Comparison of ENCODE assay signal across 9 cellular contexts in the genomic region with DNA sequence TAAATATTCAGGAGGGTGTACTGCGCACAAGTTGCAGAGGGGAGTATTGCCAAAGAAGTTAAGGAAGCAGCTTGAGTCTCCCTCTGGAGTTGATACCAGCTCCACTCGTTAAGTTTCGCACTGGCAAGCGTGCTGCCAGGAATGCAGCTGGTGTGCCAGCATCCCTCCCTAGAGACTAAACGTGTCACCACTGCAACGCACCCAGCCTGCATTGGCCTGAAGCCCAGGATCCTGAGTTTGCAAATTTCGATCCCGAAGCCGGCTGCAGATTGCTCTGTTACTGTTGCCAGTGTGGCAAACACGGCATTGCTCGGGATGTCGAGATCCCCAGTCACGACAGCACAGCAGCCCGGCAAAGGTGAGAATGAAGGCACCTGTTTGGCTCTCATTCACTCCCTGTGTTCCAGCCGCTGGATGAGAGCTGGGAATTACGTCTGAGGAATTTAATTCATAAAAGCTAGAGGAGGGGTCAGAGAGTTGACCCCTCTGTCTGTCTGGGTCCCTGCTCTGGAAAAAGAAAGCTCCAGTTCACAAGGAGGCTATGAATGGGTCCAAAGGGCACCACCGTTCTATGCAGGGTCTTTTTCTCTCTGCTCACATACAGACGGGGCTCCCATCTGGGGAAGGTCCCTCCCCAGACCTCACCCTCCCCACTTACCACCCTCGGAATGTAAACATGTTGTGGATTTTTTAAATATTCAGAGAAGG.
DNase-seq lines count a peak whose midpoint lies in the region; TF ChIP-seq lines count a peak whose summit lies in the region.
"Had no signal": no experiment of that assay in that cellular context is flagged by ENCODE, and none has a peak within 500 bp of the region (broad histone marks: within the 10 kb centered on the region; RNA-seq: fewer than 3 reads in every experiment).

No MANE protein-coding gene starts in this region.

- H3K79me2 ChIP-seq in H9 (ENCODE audit: insufficient read depth, low read length) = no peaks in the 10 kb centered on the region
- H3K79me2 ChIP-seq in parathyroid adenoma = no peaks in the 10 kb centered on the region

- no peak overlapping the region for H3K18ac ChIP-seq in H9 (ENCODE audit: insufficient read length, low read depth, low read length)

- H3K27me3 ChIP-seq in H9 (ENCODE audit: insufficient read depth, low read length) (no peaks in the 10 kb centered on the region), parathyroid adenoma (ENCODE audit: control insufficient read depth, insufficient read depth, low read length) (no peaks in the 10 kb centered on the region)

- H3K36me3 Mint-ChIP-seq in H9 (ENCODE audit: insufficient read depth in 1 of 3, low read depth in 3 of 3) = no peaks in the 10 kb centered on the region; a peak in 1 of 7 replicates
- H3K36me3 Mint-ChIP-seq in CD14-positive monocyte = no peaks in the 10 kb centered on the region
- no peaks in the 10 kb centered on the region for H3K36me3 Mint-ChIP-seq in activated naive CD4-positive, alpha-beta T cell treated with anti-CD3 and anti-CD28 coated beads for 36 hours (ENCODE audit: low read depth)
- H3K36me3 Mint-ChIP-seq: IgD-negative memory B cell had no signal

- no peak overlapping the region for H3K14ac ChIP-seq in H9 (ENCODE audit: insufficient read depth, low read length)

- no peaks in the 10 kb centered on the region for H3K9me3 ChIP-seq in H9 (ENCODE audit: control insufficient read depth, low read depth, low read length)
- H3K9me3 ChIP-seq in parathyroid adenoma (ENCODE audit: control insufficient read depth, low read length) = no peaks in the 10 kb centered on the region

- no peak overlapping the region for H2BK15ac ChIP-seq in H9 (ENCODE audit: low read depth, low read length)

- no peak overlapping the region for H3K27ac ChIP-seq in H9 (ENCODE audit: insufficient read length, low read depth, low read length)
- no peak overlapping the region for H3K27ac ChIP-seq in parathyroid adenoma

- no peak for TF ChIP-seq CTCF in H9 (conservative IDR thresholded peaks at IDR 0.05)
- TF ChIP-seq CTCF in foreskin fibroblast (IDR thresholded peaks at IDR 0.05; ENCODE audit: low read depth, low read length) = no peak
- TF ChIP-seq CTCF in parathyroid adenoma (IDR thresholded peaks at IDR 0.05) = no peak
- TF ChIP-seq CTCF in CD14-positive monocyte (IDR thresholded peaks at IDR 0.05) = no peak

- peaks cover 14 to 35% of the 10 kb centered on the region in 2 experiments for H3K4me1 Mint-ChIP-seq in H9
- H3K4me1 Mint-ChIP-seq in CD14-positive monocyte = no peaks in the 10 kb centered on the region
- no peaks in the 10 kb centered on the region for H3K4me1 Mint-ChIP-seq in activated naive CD4-positive, alpha-beta T cell treated with anti-CD3 and anti-CD28 coated beads for 36 hours (ENCODE audit: low read depth)
- H3K4me1 Mint-ChIP-seq: IgD-negative memory B cell had no signal

- no peak overlapping the region for H4K91ac ChIP-seq in H9 (ENCODE audit: insufficient read length, low read depth, low read length)

- no peak overlapping the region for H3K9ac ChIP-seq in H9 (ENCODE audit: extremely low read depth, insufficient read length, low read length)
- no peak overlapping the region for H3K9ac ChIP-seq in parathyroid adenoma

- H2BK20ac ChIP-seq in H9 (ENCODE audit: low read depth, low read length, poor library complexity, severe bottlenecking) = no peak overlapping the region

- H3K9me3 Mint-ChIP-seq in H9 (no peaks in the 10 kb centered on the region), CD14-positive monocyte (peaks cover 0 to 2% (median 0%) of the 10 kb centered on the region in 7 donors)
- H3K9me3 Mint-ChIP-seq in activated naive CD4-positive, alpha-beta T cell treated with anti-CD3 and anti-CD28 coated beads for 36 hours = no peaks in the 10 kb centered on the region
- H3K9me3 Mint-ChIP-seq: IgD-negative memory B cell had no signal

- H3K23me2 ChIP-seq in H9 (ENCODE audit: insufficient read length, low read depth, low read length, poor library complexity, severe bottlenecking) = no peaks in the 10 kb centered on the region

- H2AFZ ChIP-seq in H9 (ENCODE audit: low read length) (no peak overlapping the region), parathyroid adenoma (no peak overlapping the region)

- H2BK12ac ChIP-seq in H9 (ENCODE audit: insufficient read length, low read depth, low read length) = no peak overlapping the region

- H3K4me2 ChIP-seq in H9 (ENCODE audit: insufficient read depth, insufficient read length, low read length) = no peak overlapping the region
- peak overlapping the region; percentile 27 for H3K4me2 ChIP-seq in parathyroid adenoma (ENCODE audit: low read length)

- H2BK120ac ChIP-seq in H9 (ENCODE audit: low read depth, low read length, poor library complexity, severe bottlenecking) = no peak overlapping the region

- no peak overlapping the region for H3K56ac ChIP-seq in H9 (ENCODE audit: insufficient read length, low read depth, low read length)

- no peak overlapping the region for H2AK5ac ChIP-seq in H9 (ENCODE audit: insufficient read length, low read length)

- no peak overlapping the region for H3K23ac ChIP-seq in H9 (ENCODE audit: insufficient read length, low read depth, low read length)

- no peaks in the 10 kb centered on the region for H4K20me1 ChIP-seq in H9 (ENCODE audit: control insufficient read depth, insufficient read depth, insufficient read length)

- H3K27me3 Mint-ChIP-seq in H9 (ENCODE audit: low read depth) = no peaks in the 10 kb centered on the region
- H3K27me3 Mint-ChIP-seq in CD14-positive monocyte (ENCODE audit: low read depth in 3 of 3) = peaks cover 16 to 32% (median 26%) of the 10 kb centered on the region in 3 donors
- peaks cover 15% of the 10 kb centered on the region for H3K27me3 Mint-ChIP-seq in activated naive CD4-positive, alpha-beta T cell treated with anti-CD3 and anti-CD28 coated beads for 36 hours (ENCODE audit: low read depth)

- H3K4me3 ChIP-seq in foreskin fibroblast (ENCODE audit: low read depth in 1 of 2, low read length in 2 of 2) = peak overlapping the region; percentile 16 to 37
- H3K4me3 ChIP-seq in parathyroid adenoma (ENCODE audit: low read depth, low read length) = no peak overlapping the region

- no peak overlapping the region for H4K5ac ChIP-seq in H9 (ENCODE audit: insufficient read length, low read depth, low read length)

- no peak overlapping the region for H3T11ph ChIP-seq in H9 (ENCODE audit: low read length)

- CTCF ChIA-PET in activated naive CD4-positive, alpha-beta T cell treated with anti-CD3 and anti-CD28 coated beads for 36 hours (lab: Charles Lee) = interaction anchor here (0.6 to 1.6 kb wide), 3 partner anchors 80 to 302 kb away, joined by 3 to 5 read pairs (median 4); no protein-coding TSS in a partner anchor

- no peak overlapping the region for H2BK5ac ChIP-seq in H9 (ENCODE audit: insufficient read length, low read length)

- no peaks in the 10 kb centered on the region for H3K79me1 ChIP-seq in H9 (ENCODE audit: insufficient read depth, low read depth, low read length, poor library complexity, severe bottlenecking)

- H3K27ac Mint-ChIP-seq in H9 (no peak overlapping the region), CD14-positive monocyte (no peak overlapping the region)
- H3K27ac Mint-ChIP-seq in activated naive CD4-positive, alpha-beta T cell treated with anti-CD3 and anti-CD28 coated beads for 36 hours = no peak overlapping the region
- H3K27ac Mint-ChIP-seq: IgD-negative memory B cell had no signal

- no peak overlapping the region for H3K4me3 Mint-ChIP-seq in H9
- H3K4me3 Mint-ChIP-seq in CD14-positive monocyte = peak overlapping the region in 1 of 2 donors; percentile 35
- no peak overlapping the region for H3K4me3 Mint-ChIP-seq in activated naive CD4-positive, alpha-beta T cell treated with anti-CD3 and anti-CD28 coated beads for 36 hours
- H3K4me3 Mint-ChIP-seq: IgD-negative memory B cell had no signal

- peak; percentile 33 for DNase-seq in H9
- DNase-seq in SW 1271 (lab: John Stamatoyannopoulos, UW) = peak; percentile 18 to 74
- peak; percentile 95 to 98 for DNase-seq in foreskin fibroblast
- DNase-seq in CD14-positive monocyte (ENCODE audit: low spot score) = no peak
- DNase-seq in activated naive CD4-positive, alpha-beta T cell treated with anti-CD3 and anti-CD28 coated beads for 36 hours = no peak
- DNase-seq in stimulated activated CD4-positive, alpha-beta T cell treated with anti-CD3 and anti-CD28 coated beads, Interleukin-4, amount 100 ng/mL, for 24 hours = no peak
- DNase-seq in NK-92 treated with Interleukin-12 subunit alpha and Interleukin-12 subunit beta, amount 100 ng/mL, for 24 hours (lab: John Stamatoyannopoulos, UW) = no peak

- no peak overlapping the region for H3K4ac ChIP-seq in H9 (ENCODE audit: low read depth, low read length)

- H4K8ac ChIP-seq in H9 (replicated peaks; ENCODE audit: insufficient read length, low read depth, low read length) = no peak overlapping the region

- intact Hi-C loops in CD14-positive monocyte (cut with micrococcal nuclease) = no loop called here
- intact Hi-C loops in activated naive CD4-positive, alpha-beta T cell treated with anti-CD3 and anti-CD28 coated beads for 36 hours (cut with micrococcal nuclease) = no loop called here

- WGBS in H9 (ENCODE audit: extremely low coverage, insufficient read length, low lambda C conversion rate) = no CpG with 5 or more reads among the region's 19 CpGs

- H3K36me3 ChIP-seq in parathyroid adenoma (ENCODE audit: control insufficient read depth, insufficient read depth, low read length) = no peaks in the 10 kb centered on the region

- H3K4me1 ChIP-seq in H9 (ENCODE audit: insufficient read depth, low read length) (peaks cover 2% of the 10 kb centered on the region; the same call in 1 of the 2 replicates), parathyroid adenoma (no peaks in the 10 kb centered on the region)

Comparison
In these comparisons a context has a peak if more than half of its experiments do, and no peak if none do; other contexts are left out.
1. DNase-seq: peak in H9 (single experiment), SW 1271 (2 of 2) and foreskin fibroblast (2 of 2); none in CD14-positive monocyte (single experiment), activated naive CD4-positive, alpha-beta T cell treated with anti-CD3 and anti-CD28 coated beads for 36 hours (single experiment), stimulated activated CD4-positive, alpha-beta T cell treated with anti-CD3 and anti-CD28 coated beads, Interleukin-4, amount 100 ng/mL, for 24 hours (single experiment) and NK-92 treated with Interleukin-12 subunit alpha and Interleukin-12 subunit beta, amount 100 ng/mL, for 24 hours (single experiment).